10 cellular contexts compared by ENCODE assay signal in genomic region chr12:53575502-53576264, GRCh38. TPM values are rescaled to one million over a fixed set of nuclear protein-coding genes. Genes with fewer than 3 reads are reported as not detected.
DNase-seq lines count a peak whose midpoint lies in the region; ATAC-seq and TF ChIP-seq lines count a peak whose summit lies in the region.
"Had no signal": no experiment of that assay in that cellular context is flagged by ENCODE, and none has a peak within 500 bp of the region (broad histone marks: within the 10 kb centered on the region; RNA-seq: fewer than 3 reads in every experiment).

No MANE protein-coding gene starts in this region.

- H3K4me3 ChIP-seq in right atrium auricular region: no peak overlapping the region
- no peak overlapping the region for H3K4me3 ChIP-seq in transverse colon

- H3K27ac ChIP-seq in right atrium auricular region (no peak overlapping the region), transverse colon (peak overlapping the region; percentile 21 to 59 (median 52))

- H3K27me3 ChIP-seq in right atrium auricular region: no peaks in the 10 kb centered on the region
- no peaks in the 10 kb centered on the region for H3K27me3 ChIP-seq in transverse colon

- no peak for DNase-seq in Right ventricle myocardium superior
- no peak for DNase-seq in right atrium auricular region (ENCODE audit: low spot score)
- peak; percentile 16 for DNase-seq in SW480 (ENCODE audit: low spot score)
- peak; percentile 69 for DNase-seq in fibroblast of the conjunctiva (ENCODE audit: low read depth)
- no peak for DNase-seq in transverse colon
- no peak for DNase-seq in NCI-H146 (lab: John Stamatoyannopoulos, UW)
- no peak for DNase-seq in effector CD4-positive, alpha-beta T cell
- DNase-seq in retina: no peak
- DNase-seq: C1 segment of cervical spinal cord, NCI-H1436 treated with DMSO at 0.1 percent for 48 hours had no signal

- intact Hi-C loops in Right ventricle myocardium superior (cut with DNase I) (no loop called here), transverse colon (cut with DNase I; ENCODE audit: low total_unique reads) (no loop called here)

- H3K36me3 ChIP-seq in right atrium auricular region: no peaks in the 10 kb centered on the region
- peaks cover 0 to 6% (median 1%) of the 10 kb centered on the region in 4 donors for H3K36me3 ChIP-seq in transverse colon

- no peak for TF ChIP-seq POLR2A in transverse colon (IDR thresholded peaks at IDR 0.05)

- WGBS in transverse colon (ENCODE audit: low coverage in 1 of 2), 2 donors: 44 to 73% methylated on average over 2 to 3 of the region's 3 CpGs

- in situ Hi-C loops in transverse colon (cut with MboI; ENCODE audit: low pct_ligation_motif_present in 1 of 4, low pct_unique_long_range_greater_than_20kb in 1 of 4, low sequenced_read_pairs in 3 of 4): no loop called here

- peak; percentile 64 for ATAC-seq in Right ventricle myocardium superior (ENCODE audit: poor library complexity)

- TF ChIP-seq EP300 in transverse colon (IDR thresholded peaks at IDR 0.05; ENCODE audit: low read depth): no peak

- H3K9me3 ChIP-seq in right atrium auricular region (no peaks in the 10 kb centered on the region), transverse colon (no peaks in the 10 kb centered on the region)

- TF ChIP-seq CTCF in right atrium auricular region (IDR thresholded peaks at IDR 0.05): no peak
- no peak for TF ChIP-seq CTCF in transverse colon (IDR thresholded peaks at IDR 0.05)

- no peaks in the 10 kb centered on the region for H3K4me1 ChIP-seq in right atrium auricular region
- peaks cover 8 to 31% (median 22%) of the 10 kb centered on the region in 4 donors for H3K4me1 ChIP-seq in transverse colon

RNA-seq across cellular contexts. Expression of gene ATF7, which starts 50.5 kb away (rescaled TPM):
- total RNA-seq in Right ventricle myocardium superior (29.1 TPM), right atrium auricular region (10 to 100 TPM; 22.1 to 24.7 TPM), transverse colon (10 to 100 TPM; 14.2 to 29.7 (median 26.8) TPM)

Comparison
In these comparisons a context has a peak if more than half of its experiments do, and no peak if none do; other contexts are left out.
1. DNase-seq: peak in SW480 (single experiment) and fibroblast of the conjunctiva (single experiment); none in Right ventricle myocardium superior (single experiment), right atrium auricular region (single experiment), transverse colon (single experiment), NCI-H146 (single experiment), effector CD4-positive, alpha-beta T cell (single experiment) and retina (single experiment).
2. H3K27ac ChIP-seq: peak in transverse colon (4 of 4); none in right atrium auricular region (0 of 2).